In the genomic region with DNA sequence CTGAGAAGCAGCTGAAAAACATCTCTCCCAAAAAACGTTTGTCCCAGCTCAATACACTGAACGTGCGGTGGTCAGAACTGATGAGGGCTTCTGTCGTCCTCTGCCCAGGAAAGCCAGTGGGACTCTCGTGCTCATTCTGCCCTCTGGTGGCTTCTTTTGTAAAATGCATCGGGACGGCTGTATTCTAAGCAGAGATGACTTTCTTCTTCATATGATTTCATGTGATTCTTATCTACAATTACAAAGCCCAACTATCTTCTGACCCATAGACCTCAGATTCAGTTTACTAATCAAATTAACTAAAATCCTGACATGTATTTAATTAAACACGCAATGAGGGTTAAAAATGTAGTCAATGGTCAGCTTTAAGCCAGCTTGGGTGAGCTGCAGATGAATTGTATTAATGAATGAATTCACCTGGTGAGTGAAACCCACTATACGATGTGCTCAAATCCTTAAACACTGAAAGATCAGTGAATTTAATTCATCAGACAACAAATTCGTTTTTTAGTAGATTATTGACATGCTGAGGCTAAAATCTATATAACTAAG, we compare ENCODE assay signal across 8 cellular contexts.
DNase-seq lines count a peak whose midpoint lies in the region; ATAC-seq and TF ChIP-seq lines count a peak whose summit lies in the region.

No MANE protein-coding gene starts in this region.

- H3K9me3 Mint-ChIP-seq in naive thymus-derived CD4-positive, alpha-beta T cell: no peaks in the 10 kb centered on the region

- H3K9ac ChIP-seq in OCI-LY3 (ENCODE audit: low read length): peak overlapping the region; percentile 38

- H3K4me1 Mint-ChIP-seq in naive thymus-derived CD4-positive, alpha-beta T cell: peaks cover 0 to 9% (median 8%) of the 10 kb centered on the region in 7 donors

- peak; percentile 74 for TF ChIP-seq CTCF in OCI-LY3 (IDR thresholded peaks at IDR 0.05; ENCODE audit: low read depth, low read length)

- H3K9me3 ChIP-seq in OCI-LY3 (ENCODE audit: insufficient read depth, low read length): no peaks in the 10 kb centered on the region
- no peaks in the 10 kb centered on the region for H3K9me3 ChIP-seq in naive thymus-derived CD4-positive, alpha-beta T cell (ENCODE audit: control insufficient read depth in 2 of 3, low read length in 3 of 3)

- 0 out of 2 replicates have a peak, but pooled peaks cover 6% of the 10 kb centered on the region for H3K27me3 ChIP-seq in OCI-LY3 (ENCODE audit: low read depth, low read length)
- H3K27me3 ChIP-seq in naive thymus-derived CD4-positive, alpha-beta T cell (ENCODE audit: control insufficient read depth in 2 of 2, insufficient read depth in 2 of 2, low read length in 2 of 2): no peaks in the 10 kb centered on the region

- H3K27ac ChIP-seq in OCI-LY3 (ENCODE audit: low read length): no peak overlapping the region
- no peak overlapping the region for H3K27ac ChIP-seq in naive thymus-derived CD4-positive, alpha-beta T cell (ENCODE audit: low read depth, low read length)
- H3K27ac ChIP-seq in substantia nigra (ENCODE audit: low read depth, low read length, poor library complexity, severe bottlenecking): no peak overlapping the region

- H3K36me3 ChIP-seq in OCI-LY3 (replicated peaks; ENCODE audit: low read depth, low read length): no peaks in the 10 kb centered on the region
- no peaks in the 10 kb centered on the region for H3K36me3 ChIP-seq in naive thymus-derived CD4-positive, alpha-beta T cell (ENCODE audit: control insufficient read depth in 2 of 3, insufficient read depth in 3 of 3, low read length in 3 of 3)

- H3K27ac Mint-ChIP-seq in naive thymus-derived CD4-positive, alpha-beta T cell: no peak overlapping the region

- ATAC-seq in GM19438 (IDR thresholded peaks at IDR 0.05; ENCODE audit: low read depth, unreplicated experiment) (peak; percentile 72), esophagus mucosa (peak; percentile 62)
- peak; percentile 65 for ATAC-seq in naive thymus-derived CD4-positive, alpha-beta T cell

- H3K4me3 Mint-ChIP-seq in naive thymus-derived CD4-positive, alpha-beta T cell: peak overlapping the region; percentile 46 to 78 (median 62)

- H3K27me3 Mint-ChIP-seq in naive thymus-derived CD4-positive, alpha-beta T cell: peaks cover 37 to 65% (median 42%) of the 10 kb centered on the region in 5 donors

- POLR2A ChIA-PET in naive thymus-derived CD4-positive, alpha-beta T cell (lab: Charles Lee): no interaction called here

- CTCF ChIA-PET in naive thymus-derived CD4-positive, alpha-beta T cell (lab: Charles Lee): interaction anchor here (0.7 to 3.1 kb wide), 8 partner anchors 10 to 1325 kb away, joined by 3 to 19 read pairs (median 4); no protein-coding TSS in a partner anchor

- peak overlapping the region; percentile 73 for H3K4me3 ChIP-seq in OCI-LY3 (ENCODE audit: low read length)
- H3K4me3 ChIP-seq in naive thymus-derived CD4-positive, alpha-beta T cell (ENCODE audit: low read length): peak overlapping the region; percentile 45

- intact Hi-C loops in naive thymus-derived CD4-positive, alpha-beta T cell (cut with micrococcal nuclease): loop anchor here (1.0 to 2.0 kb wide), 4 partner anchors 85 to 963 kb away; partner anchors contain the start of gene FAM204A (in 1 of the 2)

- no peaks in the 10 kb centered on the region for H3K79me2 ChIP-seq in OCI-LY3 (ENCODE audit: low read length)

- H3K36me3 Mint-ChIP-seq in naive thymus-derived CD4-positive, alpha-beta T cell: no peaks in the 10 kb centered on the region

- DNase-seq in CMK (ENCODE audit: low read depth): peak; percentile 11
- DNase-seq in HPDE6-E6E7 (ENCODE audit: extremely low spot score): peak; percentile 58
- peak; percentile 37 for DNase-seq in activated T-cell treated with anti-CD3 and anti-CD28 coated beads for 4 hours
- DNase-seq in naive thymus-derived CD4-positive, alpha-beta T cell: peak in 8 of 9 donors; percentile 8 to 46 (median 37)
- peak in 40 of 49 donors; percentile 1 to 64 (median 26) for DNase-seq in substantia nigra (lab: John Stamatoyannopoulos, UW)

- no peaks in the 10 kb centered on the region for H4K20me1 ChIP-seq in OCI-LY3 (ENCODE audit: insufficient read depth, low read length)

- H3K4me1 ChIP-seq in OCI-LY3 (ENCODE audit: low read length): no peaks in the 10 kb centered on the region
- H3K4me1 ChIP-seq in naive thymus-derived CD4-positive, alpha-beta T cell (ENCODE audit: control insufficient read depth in 2 of 2, insufficient read depth in 2 of 2, low read length in 2 of 2): no peaks in the 10 kb centered on the region

- H2AFZ ChIP-seq in OCI-LY3 (ENCODE audit: low read depth, low read length): peak overlapping the region; percentile 90

- peak overlapping the region; percentile 95 for H3K4me2 ChIP-seq in OCI-LY3 (ENCODE audit: low read length)
